In genomic region chr3:43285644-43286043, GRCh38 we compare ENCODE assay signal across 8 cellular contexts. TPM values are rescaled to one million over a fixed set of nuclear protein-coding genes. Genes with fewer than 3 reads are reported as not detected.
DNase-seq lines count a peak whose midpoint lies in the region; ATAC-seq and TF ChIP-seq lines count a peak whose summit lies in the region.

No MANE protein-coding gene starts in this region.

- H3K4me3 ChIP-seq in AG04450 (ENCODE audit: low read depth, low read length), result peak overlapping the region; percentile 76
- no peak overlapping the region for H3K4me3 ChIP-seq in naive thymus-derived CD4-positive, alpha-beta T cell (ENCODE audit: low read length)

- DNase-seq in AG04450 (ENCODE audit: low read depth, low spot score), result no peak
- no peak for DNase-seq in central memory CD8-positive, alpha-beta T cell (ENCODE audit: low spot score in 2 of 2)
- DNase-seq in naive thymus-derived CD4-positive, alpha-beta T cell, result peak in 1 of 9 donors; percentile 14
- DNase-seq in DMS 273 (lab: John Stamatoyannopoulos, UW; ENCODE audit: unreplicated experiment), result no peak
- no peak for DNase-seq in OCI-M2 (lab: John Stamatoyannopoulos, UW; ENCODE audit: unreplicated experiment)

- peak overlapping the region; percentile 96 to 100 (median 99) for H3K4me3 Mint-ChIP-seq in IgD-negative memory B cell
- H3K4me3 Mint-ChIP-seq in central memory CD8-positive, alpha-beta T cell, result peak overlapping the region; percentile 87
- H3K4me3 Mint-ChIP-seq in naive thymus-derived CD4-positive, alpha-beta T cell, result peak overlapping the region; percentile 89 to 100 (median 96)

- H3K4me1 Mint-ChIP-seq in IgD-negative memory B cell, result peaks cover 25 to 35% (median 30%) of the 10 kb centered on the region in 3 donors
- H3K4me1 Mint-ChIP-seq in central memory CD8-positive, alpha-beta T cell, result peaks cover 27% of the 10 kb centered on the region
- H3K4me1 Mint-ChIP-seq in naive thymus-derived CD4-positive, alpha-beta T cell, result peaks cover 20 to 28% (median 26%) of the 10 kb centered on the region in 7 donors

- H3K9me3 ChIP-seq in AG04450 (ENCODE audit: control insufficient read depth, insufficient read depth, low read length), result no peaks in the 10 kb centered on the region
- no peaks in the 10 kb centered on the region for H3K9me3 ChIP-seq in naive thymus-derived CD4-positive, alpha-beta T cell (ENCODE audit: control insufficient read depth in 2 of 3, low read length in 3 of 3)

- no peaks in the 10 kb centered on the region for H3K27me3 Mint-ChIP-seq in IgD-negative memory B cell
- H3K27me3 Mint-ChIP-seq in central memory CD8-positive, alpha-beta T cell, result no peaks in the 10 kb centered on the region
- peaks cover 0 to 16% (median 0%) of the 10 kb centered on the region in 5 donors for H3K27me3 Mint-ChIP-seq in naive thymus-derived CD4-positive, alpha-beta T cell

- no peak for TF ChIP-seq CTCF in AG04450 (IDR thresholded peaks at IDR 0.05; ENCODE audit: low read depth, low read length)

- H3K36me3 Mint-ChIP-seq in IgD-negative memory B cell, result peaks cover 9% of the 10 kb centered on the region
- H3K36me3 Mint-ChIP-seq in central memory CD8-positive, alpha-beta T cell (ENCODE audit: insufficient read depth), result peaks cover 33% of the 10 kb centered on the region
- peaks cover 0 to 23% (median 15%) of the 10 kb centered on the region in 5 donors for H3K36me3 Mint-ChIP-seq in naive thymus-derived CD4-positive, alpha-beta T cell

- no peak for ATAC-seq in central memory CD8-positive, alpha-beta T cell (replicated peaks; ENCODE audit: extremely low read depth, poor library complexity, severe bottlenecking)
- no peak for ATAC-seq in naive thymus-derived CD4-positive, alpha-beta T cell
- no peak for ATAC-seq in GM18519 (IDR thresholded peaks at IDR 0.05; ENCODE audit: low FRiP score, unreplicated experiment)
- no peak for ATAC-seq in HG03432 (IDR thresholded peaks at IDR 0.05; ENCODE audit: unreplicated experiment)

- CTCF ChIA-PET in AG04450 (lab: Charles Lee), result interaction anchor here (1.5 kb wide), 1 partner anchor 324 kb away, joined by 6 read pairs; no protein-coding TSS in a partner anchor
- CTCF ChIA-PET in naive thymus-derived CD4-positive, alpha-beta T cell (lab: Charles Lee), result interaction anchor here (0.8 to 2.2 kb wide), 5 partner anchors 11 to 218 kb away, joined by 3 to 9 read pairs (median 4); no protein-coding TSS in a partner anchor

- no peaks in the 10 kb centered on the region for H3K9me3 Mint-ChIP-seq in IgD-negative memory B cell
- no peaks in the 10 kb centered on the region for H3K9me3 Mint-ChIP-seq in central memory CD8-positive, alpha-beta T cell
- H3K9me3 Mint-ChIP-seq in naive thymus-derived CD4-positive, alpha-beta T cell, result peaks cover 0 to 4% (median 0%) of the 10 kb centered on the region in 11 donors

- POLR2A ChIA-PET in AG04450 (lab: Yijun Ruan, JAX), result interaction anchor here (0.6 to 1.6 kb wide), 3 partner anchors 100 to 123 kb away, joined by 3 to 9 read pairs (median 4); no protein-coding TSS in a partner anchor
- POLR2A ChIA-PET in naive thymus-derived CD4-positive, alpha-beta T cell (lab: Charles Lee), result interaction anchor here (0.6 to 3.5 kb wide), 32 partner anchors 8 to 323 kb away, joined by 3 to 66 read pairs (median 4); no protein-coding TSS in a partner anchor

- H3K4me1 ChIP-seq in naive thymus-derived CD4-positive, alpha-beta T cell (ENCODE audit: control insufficient read depth in 2 of 2, insufficient read depth in 2 of 2, low read length in 2 of 2), result peaks cover 21 to 22% of the 10 kb centered on the region in 2 donors

- intact Hi-C loops in naive thymus-derived CD4-positive, alpha-beta T cell (cut with micrococcal nuclease), result loop anchor here (1.0 to 5.0 kb wide), 22 partner anchors 15 to 1053 kb away; partner anchors contain the start of genes ABHD5 (in 2 of the 2), ANO10 (in 1 of the 2), HIGD1A (in 1 of the 2) and NKTR (in 1 of the 2)

- H3K27me3 ChIP-seq in AG04450 (ENCODE audit: control insufficient read depth, insufficient read depth, low read length), result peaks cover 3% of the 10 kb centered on the region
- no peaks in the 10 kb centered on the region for H3K27me3 ChIP-seq in naive thymus-derived CD4-positive, alpha-beta T cell (ENCODE audit: control insufficient read depth in 2 of 2, insufficient read depth in 2 of 2, low read length in 2 of 2)

- H3K27ac ChIP-seq in AG04450 (ENCODE audit: low read depth, low read length), result no peak overlapping the region
- peak overlapping the region; percentile 99 for H3K27ac ChIP-seq in naive thymus-derived CD4-positive, alpha-beta T cell (ENCODE audit: low read depth, low read length)

- peaks cover 0 to 7% (median 0%) of the 10 kb centered on the region in 3 experiments for H3K36me3 ChIP-seq in naive thymus-derived CD4-positive, alpha-beta T cell (ENCODE audit: control insufficient read depth in 2 of 3, insufficient read depth in 3 of 3, low read length in 3 of 3)

- H3K27ac Mint-ChIP-seq in IgD-negative memory B cell, result peak overlapping the region; percentile 81 to 100 (median 99)
- peak overlapping the region; percentile 81 for H3K27ac Mint-ChIP-seq in central memory CD8-positive, alpha-beta T cell (ENCODE audit: low read depth)
- peak overlapping the region; percentile 77 to 100 (median 99) for H3K27ac Mint-ChIP-seq in naive thymus-derived CD4-positive, alpha-beta T cell

RNA-seq across cellular contexts. Expression of gene SNRK, which starts 0.7 kb away (rescaled TPM):
- polyA plus RNA-seq in AG04450 (2011; rRNA removed), result 10.6 and 11.4 TPM in 2 replicates
- 32.4 and 33.8 TPM in 2 replicates for polyA minus RNA-seq in AG04450 (2011; rRNA and poly(A)+ RNA removed)
- polyA plus RNA-seq in IgD-negative memory B cell, result 24.8 TPM
- 100 to 1,000 TPM in 4 of 5 experiments, 10 to 100 TPM in 1; 71.9 to 176 (median 146) TPM for total RNA-seq in naive thymus-derived CD4-positive, alpha-beta T cell
- 10 to 100 TPM; 63.4 to 66.2 TPM for polyA plus RNA-seq in naive thymus-derived CD4-positive, alpha-beta T cell
